18 cellular contexts compared by ENCODE assay signal in genomic region chr4:132493476-132493875, GRCh38.
DNase-seq lines count a peak whose midpoint lies in the region; ATAC-seq and TF ChIP-seq lines count a peak whose summit lies in the region.
"Had no signal": no experiment of that assay in that cellular context is flagged by ENCODE, and none has a peak within 500 bp of the region (broad histone marks: within the 10 kb centered on the region; RNA-seq: fewer than 3 reads in every experiment).

No MANE protein-coding gene starts in this region.

- no peaks in the 10 kb centered on the region for H3K27me3 ChIP-seq in OCI-LY3 (ENCODE audit: low read depth, low read length)
- H3K27me3 ChIP-seq in PC-9 (ENCODE audit: insufficient read depth, low read depth): no peaks in the 10 kb centered on the region
- H3K27me3 ChIP-seq: BLaER1 had no signal

- no peaks in the 10 kb centered on the region for H3K36me3 Mint-ChIP-seq in activated T-helper 17 cell treated with anti-CD3 and anti-CD28 coated beads, Interleukin-2, amount 50 U/mL, for 72 hours (ENCODE audit: low read depth)
- H3K36me3 Mint-ChIP-seq: CD8-positive, alpha-beta memory T cell had no signal

- H3K4me3 ChIP-seq in OCI-LY3 (ENCODE audit: low read length) (no peak overlapping the region), fibroblast of the aortic adventitia (ENCODE audit: low read depth, low read length) (no peak overlapping the region), PC-9 (no peak overlapping the region)
- H3K4me3 ChIP-seq: BLaER1 had no signal

- H3K9me3 ChIP-seq in OCI-LY3 (ENCODE audit: insufficient read depth, low read length): no peaks in the 10 kb centered on the region
- no peaks in the 10 kb centered on the region; the same call in 1 of the 2 replicates for H3K9me3 ChIP-seq in PC-9 (ENCODE audit: insufficient read depth, low read depth)

- H3K27ac Mint-ChIP-seq in activated T-helper 17 cell treated with anti-CD3 and anti-CD28 coated beads, Interleukin-2, amount 50 U/mL, for 72 hours: no peak overlapping the region
- H3K27ac Mint-ChIP-seq: CD8-positive, alpha-beta memory T cell had no signal

- H3K27ac ChIP-seq in OCI-LY3 (ENCODE audit: low read length) (no peak overlapping the region), PC-9 (no peak overlapping the region)
- H3K27ac ChIP-seq: 22Rv1, BLaER1 had no signal

- DNase-seq in NCI-H146 (lab: John Stamatoyannopoulos, UW) (peak; percentile 8), NCI-H146 treated with DMSO at 0.1 percent for 48 hours (lab: John Stamatoyannopoulos, UW; ENCODE audit: unreplicated experiment) (no peak), fibroblast of the aortic adventitia (ENCODE audit: low read depth) (peak; percentile 0), AG20443 (ENCODE audit: low spot score) (no peak), PC-9 (no peak)
- DNase-seq: CD8-positive, alpha-beta memory T cell; DND-41; GOT3; NCI-H1930; NCI-H2171; NCI-H446; NCI-H748 treated with DMSO at 0.1 percent for 48 hours; SHP77 treated with DMSO at 0.1 percent for 48 hours had no signal

- ATAC-seq in HG03342 (IDR thresholded peaks at IDR 0.05; ENCODE audit: unreplicated experiment): no peak
- ATAC-seq in activated T-helper 17 cell treated with anti-CD3 and anti-CD28 coated beads, Interleukin-2, amount 50 U/mL, for 72 hours (replicated peaks): no peak

- no peak overlapping the region for H3K4me2 ChIP-seq in OCI-LY3 (ENCODE audit: low read length)
- H3K4me2 ChIP-seq in PC-9: no peak overlapping the region
- H3K4me2 ChIP-seq: BLaER1 had no signal

- no peaks in the 10 kb centered on the region for H3K9me3 Mint-ChIP-seq in activated T-helper 17 cell treated with anti-CD3 and anti-CD28 coated beads, Interleukin-2, amount 50 U/mL, for 72 hours

- CTCF ChIA-PET in PC-9 (lab: Charles Lee): no interaction called here

- BruUV-seq in PC-9 (replicated peaks; lab: Mats Ljungman, UMichigan): no TSS peak

- intact Hi-C loops in PC-9 (cut with micrococcal nuclease; ENCODE audit: unreplicated experiment): no loop called here

- no peaks in the 10 kb centered on the region for H3K79me2 ChIP-seq in OCI-LY3 (ENCODE audit: low read length)
- H3K79me2 ChIP-seq in PC-9 (ENCODE audit: low read depth): no peaks in the 10 kb centered on the region

- no peak overlapping the region for H3K4me3 Mint-ChIP-seq in activated T-helper 17 cell treated with anti-CD3 and anti-CD28 coated beads, Interleukin-2, amount 50 U/mL, for 72 hours
- H3K4me3 Mint-ChIP-seq: CD8-positive, alpha-beta memory T cell had no signal

- H3K4me1 Mint-ChIP-seq in activated T-helper 17 cell treated with anti-CD3 and anti-CD28 coated beads, Interleukin-2, amount 50 U/mL, for 72 hours: no peaks in the 10 kb centered on the region
- H3K4me1 Mint-ChIP-seq: CD8-positive, alpha-beta memory T cell had no signal

- H3K36me3 ChIP-seq in OCI-LY3 (replicated peaks; ENCODE audit: low read depth, low read length) (peaks cover 4% of the 10 kb centered on the region), PC-9 (ENCODE audit: low read depth) (no peaks in the 10 kb centered on the region)
- H3K36me3 ChIP-seq: BLaER1 had no signal

- H2AFZ ChIP-seq in OCI-LY3 (ENCODE audit: low read depth, low read length) (no peak overlapping the region), PC-9 (no peak overlapping the region)

- H3K9me2 ChIP-seq in PC-9 (ENCODE audit: insufficient read depth): no peaks in the 10 kb centered on the region

- H3K4me1 ChIP-seq in OCI-LY3 (ENCODE audit: low read length): no peaks in the 10 kb centered on the region
- H3K4me1 ChIP-seq in PC-9 (replicated peaks; ENCODE audit: insufficient read depth): no peaks in the 10 kb centered on the region
- H3K4me1 ChIP-seq: BLaER1 had no signal

- H3K27me3 Mint-ChIP-seq in activated T-helper 17 cell treated with anti-CD3 and anti-CD28 coated beads, Interleukin-2, amount 50 U/mL, for 72 hours: no peaks in the 10 kb centered on the region
- H3K27me3 Mint-ChIP-seq: CD8-positive, alpha-beta memory T cell had no signal

- no peaks in the 10 kb centered on the region for H4K20me1 ChIP-seq in OCI-LY3 (ENCODE audit: insufficient read depth, low read length)
- H4K20me1 ChIP-seq in PC-9 (ENCODE audit: insufficient read depth): no peaks in the 10 kb centered on the region
- H4K20me1 ChIP-seq: BLaER1 had no signal

- H3K9ac ChIP-seq in OCI-LY3 (ENCODE audit: low read length): no peak overlapping the region
- H3K9ac ChIP-seq: BLaER1 had no signal

- no peaks in the 10 kb centered on the region for H3F3A ChIP-seq in PC-9 (ENCODE audit: insufficient read depth, low read depth)

- TF ChIP-seq CTCF in OCI-LY3 (IDR thresholded peaks at IDR 0.05; ENCODE audit: low read depth, low read length): peak; percentile 38; the same call in 1 of the 2 replicates
- no peak for TF ChIP-seq CTCF in fibroblast of the aortic adventitia (IDR thresholded peaks at IDR 0.05; ENCODE audit: insufficient read depth, low read length)
- no peak for TF ChIP-seq CTCF in PC-9 (conservative IDR thresholded peaks at IDR 0.05)

- POLR2A ChIA-PET in PC-9 (lab: Charles Lee; ENCODE audit: unreplicated experiment): no interaction called here

Comparison
In these comparisons a context has a peak if more than half of its experiments do, and no peak if none do; other contexts are left out.
1. DNase-seq: peak in NCI-H146 (single experiment) and fibroblast of the aortic adventitia (single experiment); none in NCI-H146 treated with DMSO at 0.1 percent for 48 hours (single experiment), AG20443 (single experiment) and PC-9 (0 of 2).